12 cellular contexts compared by ENCODE assay signal in the genomic region with DNA sequence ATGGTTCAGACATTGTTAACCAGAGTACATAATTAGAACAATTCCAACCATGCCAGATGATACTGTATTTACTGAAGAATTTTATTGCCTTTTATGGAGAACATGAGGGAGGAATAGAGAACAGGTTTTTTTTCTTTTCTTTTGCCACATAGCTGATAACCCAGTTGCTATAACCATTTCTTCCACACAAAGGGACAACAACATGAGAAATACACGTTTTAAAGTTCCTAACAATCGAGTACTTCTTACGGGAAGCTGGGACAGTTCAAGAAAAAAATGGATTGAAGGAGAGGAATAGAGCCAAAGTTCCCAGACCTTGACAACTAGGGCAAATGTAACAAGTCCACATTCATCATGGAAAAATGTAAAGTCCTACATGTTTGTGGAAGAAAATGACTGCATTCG.
DNase-seq lines count a peak whose midpoint lies in the region; ATAC-seq and TF ChIP-seq lines count a peak whose summit lies in the region.
"Had no signal": no experiment of that assay in that cellular context is flagged by ENCODE, and none has a peak within 500 bp of the region (broad histone marks: within the 10 kb centered on the region; RNA-seq: fewer than 3 reads in every experiment).

No MANE protein-coding gene starts in this region.

- DNase-seq in HFFc6 = peak; percentile 65
- no peak for DNase-seq in brain microvascular endothelial cell
- no peak for DNase-seq in right lobe of liver
- no peak for DNase-seq in neural progenitor cell (ENCODE audit: low spot score)
- no peak for DNase-seq in HPDE6-E6E7 (ENCODE audit: extremely low spot score)
- DNase-seq in activated T-helper 2 cell treated with anti-CD3 and anti-CD28 coated beads, Interferon-gamma antibody, Interleukin-2, Interleukin-4, amounts not matched to agents 10 μg/mL and 5 μg/mL and 100 μg/mL, durations not matched to agents 14 hours and 24 hours and 36 hours (ENCODE audit: low spot score) = no peak
- DNase-seq: cortex of kidney, GF-D8, midbrain, SIG-M5 had no signal

- WGBS in right lobe of liver (ENCODE audit: insufficient coverage, low coverage, low lambda C conversion rate, missing lambda C conversion rate) = 75% methylated on average over 4 of the region's 4 CpGs

- TF ChIP-seq POLR2A in right lobe of liver (IDR thresholded peaks at IDR 0.05) = no peak

- peak overlapping the region; percentile 75 for H3K4me3 Mint-ChIP-seq in HFFc6
- H3K4me3 Mint-ChIP-seq in neural progenitor cell = no peak overlapping the region
- H3K4me3 Mint-ChIP-seq in activated T-helper 2 cell treated with anti-CD3 and anti-CD28 coated beads, Interferon-gamma antibody, Interleukin-2, Interleukin-4, amounts not matched to agents 10 μg/mL and 5 μg/mL and 100 μg/mL, durations not matched to agents 14 hours and 24 hours and 36 hours (ENCODE audit: low read depth) = no peak overlapping the region

- H3K79me2 ChIP-seq in neural progenitor cell (ENCODE audit: low read depth) = no peaks in the 10 kb centered on the region

- H3K27me3 Mint-ChIP-seq in HFFc6 (ENCODE audit: insufficient read depth) (no peaks in the 10 kb centered on the region), neural progenitor cell (ENCODE audit: insufficient read depth, low read depth) (no peaks in the 10 kb centered on the region)
- no peaks in the 10 kb centered on the region for H3K27me3 Mint-ChIP-seq in activated T-helper 2 cell treated with anti-CD3 and anti-CD28 coated beads, Interferon-gamma antibody, Interleukin-2, Interleukin-4, amounts not matched to agents 10 μg/mL and 5 μg/mL and 100 μg/mL, durations not matched to agents 14 hours and 24 hours and 36 hours (ENCODE audit: low read depth)

- peaks cover 79% of the 10 kb centered on the region for H3K4me1 Mint-ChIP-seq in HFFc6 (ENCODE audit: low read depth)
- H3K4me1 Mint-ChIP-seq in neural progenitor cell = peaks cover 14% of the 10 kb centered on the region
- H3K4me1 Mint-ChIP-seq in activated T-helper 2 cell treated with anti-CD3 and anti-CD28 coated beads, Interferon-gamma antibody, Interleukin-2, Interleukin-4, amounts not matched to agents 10 μg/mL and 5 μg/mL and 100 μg/mL, durations not matched to agents 14 hours and 24 hours and 36 hours (ENCODE audit: low read depth) = peaks cover 11% of the 10 kb centered on the region

- H3K9ac ChIP-seq in subcutaneous abdominal adipose tissue (ENCODE audit: low read length in 5 of 5) (peak overlapping the region in 4 of 5 donors; percentile 44 to 94 (median 62)), neural progenitor cell (no peak overlapping the region)

- 0 out of 2 replicates have a peak, but pooled peaks cover 8% of the 10 kb centered on the region for H3K36me3 Mint-ChIP-seq in HFFc6 (ENCODE audit: low read depth)
- H3K36me3 Mint-ChIP-seq in neural progenitor cell = no peaks in the 10 kb centered on the region
- H3K36me3 Mint-ChIP-seq in activated T-helper 2 cell treated with anti-CD3 and anti-CD28 coated beads, Interferon-gamma antibody, Interleukin-2, Interleukin-4, amounts not matched to agents 10 μg/mL and 5 μg/mL and 100 μg/mL, durations not matched to agents 14 hours and 24 hours and 36 hours (ENCODE audit: low read depth) = no peaks in the 10 kb centered on the region

- H4K20me1 ChIP-seq in neural progenitor cell (ENCODE audit: low read depth) = no peaks in the 10 kb centered on the region

- in situ Hi-C loops in brain microvascular endothelial cell (cut with HindIII; ENCODE audit: low pct_ligation_motif_present, low sequenced_read_pairs) = no loop called here

- H3K4me2 ChIP-seq in neural progenitor cell = no peak overlapping the region

- H3K27ac Mint-ChIP-seq in HFFc6 = peak overlapping the region; percentile 97
- H3K27ac Mint-ChIP-seq in neural progenitor cell = no peak overlapping the region
- H3K27ac Mint-ChIP-seq in activated T-helper 2 cell treated with anti-CD3 and anti-CD28 coated beads, Interferon-gamma antibody, Interleukin-2, Interleukin-4, amounts not matched to agents 10 μg/mL and 5 μg/mL and 100 μg/mL, durations not matched to agents 14 hours and 24 hours and 36 hours = no peak overlapping the region

- H2AFZ ChIP-seq in neural progenitor cell (replicated peaks) = no peak overlapping the region

- H3K4me3 ChIP-seq in brain microvascular endothelial cell (ENCODE audit: low read depth, low read length) (no peak overlapping the region), right lobe of liver (no peak overlapping the region), subcutaneous abdominal adipose tissue (ENCODE audit: low read depth in 1 of 5, low read length in 5 of 5) (peak overlapping the region in 2 of 5 donors; percentile 11 to 18), neural progenitor cell (no peak overlapping the region)

- no peaks in the 10 kb centered on the region for H3K9me3 Mint-ChIP-seq in HFFc6
- H3K9me3 Mint-ChIP-seq in neural progenitor cell = no peaks in the 10 kb centered on the region
- no peaks in the 10 kb centered on the region for H3K9me3 Mint-ChIP-seq in activated T-helper 2 cell treated with anti-CD3 and anti-CD28 coated beads, Interferon-gamma antibody, Interleukin-2, Interleukin-4, amounts not matched to agents 10 μg/mL and 5 μg/mL and 100 μg/mL, durations not matched to agents 14 hours and 24 hours and 36 hours

- intact Hi-C loops in right lobe of liver (cut with DNase I) = no loop called here
- intact Hi-C loops in activated T-helper 2 cell treated with anti-CD3 and anti-CD28 coated beads, Interferon-gamma antibody, Interleukin-2, Interleukin-4, amounts not matched to agents 10 μg/mL and 5 μg/mL and 100 μg/mL, durations not matched to agents 14 hours and 24 hours and 36 hours (cut with micrococcal nuclease) = no loop called here

- no peaks in the 10 kb centered on the region for H3K36me3 ChIP-seq in brain microvascular endothelial cell (replicated peaks)
- H3K36me3 ChIP-seq in right lobe of liver = no peaks in the 10 kb centered on the region
- no peaks in the 10 kb centered on the region for H3K36me3 ChIP-seq in subcutaneous abdominal adipose tissue (ENCODE audit: control insufficient read depth in 5 of 5, insufficient read depth in 5 of 5, low read length in 5 of 5)
- no peaks in the 10 kb centered on the region for H3K36me3 ChIP-seq in neural progenitor cell

- TF ChIP-seq CTCF in HFFc6 (IDR thresholded peaks at IDR 0.05) = no peak
- TF ChIP-seq CTCF in brain microvascular endothelial cell (IDR thresholded peaks at IDR 0.05; ENCODE audit: low read depth, low read length, missing control alignments) = no peak
- TF ChIP-seq CTCF in right lobe of liver (IDR thresholded peaks at IDR 0.05) = no peak
- TF ChIP-seq CTCF in neural progenitor cell (IDR thresholded peaks at IDR 0.05) = no peak

- no peak for ATAC-seq in right lobe of liver
- no peak for ATAC-seq in HG03378 (IDR thresholded peaks at IDR 0.05; ENCODE audit: unreplicated experiment)

- H3K9me3 ChIP-seq in right lobe of liver (no peaks in the 10 kb centered on the region), subcutaneous abdominal adipose tissue (ENCODE audit: control insufficient read depth in 5 of 5, low read length in 5 of 5) (no peaks in the 10 kb centered on the region), neural progenitor cell (ENCODE audit: low read depth) (no peaks in the 10 kb centered on the region)

- H3F3A ChIP-seq in neural progenitor cell (ENCODE audit: low read depth) = no peaks in the 10 kb centered on the region

- H3K27ac ChIP-seq in brain microvascular endothelial cell (peak overlapping the region; percentile 94), right lobe of liver (peak overlapping the region; percentile 19 to 73 (median 53)), subcutaneous abdominal adipose tissue (ENCODE audit: low read depth, low read length) (peak overlapping the region; percentile 94), neural progenitor cell (no peak overlapping the region)

- H3K4me1 ChIP-seq in right lobe of liver (peaks cover 0 to 7% (median 0%) of the 10 kb centered on the region in 4 donors), subcutaneous abdominal adipose tissue (ENCODE audit: control insufficient read depth in 5 of 5, insufficient read depth in 5 of 5, low read length in 5 of 5) (peaks cover 14 to 63% (median 47%) of the 10 kb centered on the region in 5 donors), neural progenitor cell (no peaks in the 10 kb centered on the region)

- no peaks in the 10 kb centered on the region for H3K27me3 ChIP-seq in brain microvascular endothelial cell (replicated peaks)
- no peaks in the 10 kb centered on the region for H3K27me3 ChIP-seq in right lobe of liver
- no peaks in the 10 kb centered on the region for H3K27me3 ChIP-seq in subcutaneous abdominal adipose tissue (ENCODE audit: control insufficient read depth in 5 of 5, insufficient read depth in 4 of 5, low read length in 5 of 5)
- H3K27me3 ChIP-seq in neural progenitor cell = no peaks in the 10 kb centered on the region
